In genomic region chr7:70177166-70177565, GRCh38 we compare ENCODE assay signal across 17 cellular contexts.
DNase-seq lines count a peak whose midpoint lies in the region; ATAC-seq and TF ChIP-seq lines count a peak whose summit lies in the region.
"Had no signal": no experiment of that assay in that cellular context is flagged by ENCODE, and none has a peak within 500 bp of the region (broad histone marks: within the 10 kb centered on the region; RNA-seq: fewer than 3 reads in every experiment).

No MANE protein-coding gene starts in this region.

- no peaks in the 10 kb centered on the region for H3K79me1 ChIP-seq in trophoblast cell (ENCODE audit: low read length)

- H3K4me3 ChIP-seq in epithelial cell of esophagus (ENCODE audit: low read length) (no peak overlapping the region), transverse colon (no peak overlapping the region), trophoblast cell (ENCODE audit: low read depth, low read length) (no peak overlapping the region)
- H3K4me3 ChIP-seq: HAP-1, tibial artery had no signal

- H3K9me3 ChIP-seq in transverse colon, result no peaks in the 10 kb centered on the region
- no peaks in the 10 kb centered on the region for H3K9me3 ChIP-seq in trophoblast cell (ENCODE audit: insufficient read depth, low read depth, low read length)
- H3K9me3 ChIP-seq: HAP-1 had no signal

- H2BK12ac ChIP-seq in trophoblast cell (ENCODE audit: low read length), result no peak overlapping the region

- H4K12ac ChIP-seq in trophoblast cell (ENCODE audit: low read depth, low read length), result no peak overlapping the region

- no peak overlapping the region for H3K4me2 ChIP-seq in trophoblast cell (ENCODE audit: low read length)

- no peak overlapping the region for H2BK5ac ChIP-seq in trophoblast cell (ENCODE audit: low read depth, low read length, poor library complexity)

- no peak overlapping the region for H3K27ac ChIP-seq in transverse colon
- H3K27ac ChIP-seq in trophoblast cell (ENCODE audit: low read depth, low read length), result no peak overlapping the region
- H3K27ac ChIP-seq: tibial artery had no signal

- no peak overlapping the region for H4K8ac ChIP-seq in trophoblast cell (ENCODE audit: low read depth, low read length)

- H3K27ac Mint-ChIP-seq in stimulated activated naive CD8-positive, alpha-beta T cell treated with anti-CD3 and anti-CD28 coated beads, Interleukin-15, amount 100 ng/mL, for 72 hours, result no peak overlapping the region
- H3K27ac Mint-ChIP-seq: nephron had no signal

- in situ Hi-C loops in transverse colon (cut with MboI; ENCODE audit: low pct_ligation_motif_present in 1 of 4, low pct_unique_long_range_greater_than_20kb in 1 of 4, low sequenced_read_pairs in 3 of 4), result loop anchor here in 2 of 4 donors (25.0 kb wide), 1 partner anchor 510 kb away; no protein-coding TSS in a partner anchor

- TF ChIP-seq POLR2A in transverse colon (IDR thresholded peaks at IDR 0.05), result no peak

- TF ChIP-seq EP300 in transverse colon (IDR thresholded peaks at IDR 0.05; ENCODE audit: low read depth), result no peak

- H3K4me3 Mint-ChIP-seq in stimulated activated naive CD8-positive, alpha-beta T cell treated with anti-CD3 and anti-CD28 coated beads, Interleukin-15, amount 100 ng/mL, for 72 hours, result no peak overlapping the region
- H3K4me3 Mint-ChIP-seq: nephron had no signal

- H3K14ac ChIP-seq in trophoblast cell (ENCODE audit: low read length), result no peak overlapping the region

- intact Hi-C loops in transverse colon (cut with DNase I; ENCODE audit: low total_unique reads), result no loop called here

- H2BK120ac ChIP-seq in trophoblast cell (ENCODE audit: insufficient read depth, low read length, poor library complexity), result no peak overlapping the region

- peak; percentile 49 for ATAC-seq in stimulated activated naive CD8-positive, alpha-beta T cell treated with anti-CD3 and anti-CD28 coated beads, Interleukin-15, amount 100 ng/mL, for 72 hours
- no peak for ATAC-seq in stimulated activated naive CD8-positive, alpha-beta T cell treated with anti-CD3 and anti-CD28 coated beads, Interleukin-15, Interleukin-2, amounts not matched to agents 100 U/mL and 50 U/mL, for 24 hours
- ATAC-seq in GM19328 (IDR thresholded peaks at IDR 0.05; ENCODE audit: unreplicated experiment) (no peak), GM21423 (IDR thresholded peaks at IDR 0.05; ENCODE audit: unreplicated experiment) (no peak)

- H3K36me3 ChIP-seq in transverse colon (no peaks in the 10 kb centered on the region), trophoblast cell (ENCODE audit: control insufficient read depth in 1 of 2, insufficient read depth in 2 of 2, low read length in 2 of 2) (no peaks in the 10 kb centered on the region)
- H3K36me3 ChIP-seq: HAP-1, tibial artery had no signal

- H3K9me3 Mint-ChIP-seq in stimulated activated naive CD8-positive, alpha-beta T cell treated with anti-CD3 and anti-CD28 coated beads, Interleukin-15, amount 100 ng/mL, for 72 hours, result no peaks in the 10 kb centered on the region

- TF ChIP-seq CTCF in epithelial cell of esophagus (IDR thresholded peaks at IDR 0.05; ENCODE audit: insufficient read depth, low read depth, low read length, missing control alignments), result no peak
- TF ChIP-seq CTCF in transverse colon (IDR thresholded peaks at IDR 0.05), result no peak

- no peak overlapping the region for H3K23ac ChIP-seq in trophoblast cell (ENCODE audit: low read length)

- no peaks in the 10 kb centered on the region for H3K79me2 ChIP-seq in trophoblast cell (ENCODE audit: control insufficient read depth, insufficient read depth, low read length, poor library complexity)

- no peak overlapping the region for H3K18ac ChIP-seq in trophoblast cell (ENCODE audit: low read length)

- H3K4me1 ChIP-seq in transverse colon (peaks cover 0 to 16% (median 7%) of the 10 kb centered on the region in 4 donors), trophoblast cell (ENCODE audit: control insufficient read depth in 1 of 2, insufficient read depth in 2 of 2, low read length in 2 of 2) (no peaks in the 10 kb centered on the region)
- H3K4me1 ChIP-seq: HAP-1 had no signal

- H3K27me3 ChIP-seq in transverse colon (no peaks in the 10 kb centered on the region), trophoblast cell (ENCODE audit: insufficient read depth, low read length) (no peaks in the 10 kb centered on the region)
- H3K27me3 ChIP-seq: tibial artery had no signal

- no peak overlapping the region for H2AK5ac ChIP-seq in trophoblast cell (ENCODE audit: low read length)

- WGBS in transverse colon (ENCODE audit: low coverage in 1 of 2), 2 donors, result 68% methylated on average over 3 of the region's 3 CpGs; no CpG with 5 or more reads in 1 of the 2 donors
- WGBS in trophoblast cell (ENCODE audit: extremely low coverage, insufficient coverage, insufficient read length), result no CpG with 5 or more reads among the region's 3 CpGs

- H4K91ac ChIP-seq in trophoblast cell (ENCODE audit: low read depth, low read length), result no peak overlapping the region

- H3K9ac ChIP-seq in trophoblast cell (ENCODE audit: low read length), result no peak overlapping the region

- no peak overlapping the region for H3K4ac ChIP-seq in trophoblast cell (ENCODE audit: low read depth, low read length)

- no peak overlapping the region for H2AFZ ChIP-seq in trophoblast cell (ENCODE audit: insufficient read depth, low read length, poor library complexity)

- peaks cover 15% of the 10 kb centered on the region for H3K27me3 Mint-ChIP-seq in stimulated activated naive CD8-positive, alpha-beta T cell treated with anti-CD3 and anti-CD28 coated beads, Interleukin-15, amount 100 ng/mL, for 72 hours

- peak in 1 of 2 donors; percentile 12 for DNase-seq in stimulated activated naive CD8-positive, alpha-beta T cell treated with anti-CD3 and anti-CD28 coated beads, Interleukin-15, amount 100 ng/mL, for 72 hours
- no peak for DNase-seq in stimulated activated naive CD8-positive, alpha-beta T cell treated with anti-CD3 and anti-CD28 coated beads, Interleukin-15, Interleukin-2, amounts not matched to agents 100 U/mL and 50 U/mL, for 24 hours
- DNase-seq in NCI-H226 (peak; percentile 77), epithelial cell of esophagus (ENCODE audit: low read depth) (peak; percentile 36), transverse colon (no peak), trophoblast cell (no peak)
- DNase-seq: activated CD8-positive, alpha-beta memory T cell treated with anti-CD3 and anti-CD28 coated beads for 24 hours; caudate nucleus; DMS153; IMR-90; NCI-H1092 treated with DMSO at 0.1 percent for 48 hours; SIG-M5; tibial artery had no signal

- H3K4me1 Mint-ChIP-seq in stimulated activated naive CD8-positive, alpha-beta T cell treated with anti-CD3 and anti-CD28 coated beads, Interleukin-15, amount 100 ng/mL, for 72 hours, result peaks cover 8% of the 10 kb centered on the region

Comparison
In these comparisons a context has a peak if more than half of its experiments do, and no peak if none do; other contexts are left out.
1. DNase-seq: peak in NCI-H226 (single experiment) and epithelial cell of esophagus (single experiment); none in stimulated activated naive CD8-positive, alpha-beta T cell treated with anti-CD3 and anti-CD28 coated beads, Interleukin-15, Interleukin-2, amounts not matched to agents 100 U/mL and 50 U/mL, for 24 hours (single experiment), transverse colon (single experiment) and trophoblast cell (0 of 2).